Comparison of ENCODE assay signal across 25 cellular contexts in the genomic region with DNA sequence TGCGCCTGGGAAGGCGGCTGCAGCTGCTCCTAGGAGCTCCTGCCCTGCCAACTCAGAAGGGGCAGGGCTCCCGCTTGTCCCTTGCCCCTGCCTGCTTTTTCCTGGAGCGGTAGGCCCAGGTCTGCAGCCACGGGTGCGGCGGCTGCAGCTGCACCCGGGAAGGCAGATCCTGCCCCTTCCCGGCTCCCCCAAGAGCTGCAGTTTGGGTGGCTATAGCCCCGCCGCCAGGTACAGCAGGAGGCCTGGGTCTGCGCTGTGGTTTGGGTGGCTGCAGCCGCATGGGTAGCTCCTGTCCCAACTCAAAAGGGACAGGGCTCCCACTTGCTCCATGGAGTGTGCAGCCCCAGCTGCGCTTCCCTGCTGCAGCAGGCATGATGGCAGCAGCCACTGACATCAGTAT.
"Had no signal": no experiment of that assay in that cellular context is flagged by ENCODE, and none has a peak within 500 bp of the region (broad histone marks: within the 10 kb centered on the region; RNA-seq: fewer than 3 reads in every experiment).

No MANE protein-coding gene starts in this region.

- H3K4me1 ChIP-seq: testis, upper lobe of left lung, upper lobe of right lung, uterus had no signal

- DNase-seq: stimulated activated CD4-positive, alpha-beta T cell treated with anti-CD3 and anti-CD28 coated beads, Interleukin-2, amount 100 ng/mL, for 48 hours; stimulated activated CD4-positive, alpha-beta T cell treated with anti-CD3 and anti-CD28 coated beads, Interleukin-4, amount 100 ng/mL, for 1 hour; stimulated activated CD4-positive, alpha-beta T cell treated with anti-CD3 and anti-CD28 coated beads, Interleukin-4, amount 100 ng/mL, for 24 hours; stimulated activated CD4-positive, alpha-beta T cell treated with anti-CD3 and anti-CD28 coated beads, Interleukin-4, amount 100 ng/mL, for 4 hours; stimulated activated CD8-positive, alpha-beta memory T cell treated with anti-CD3 and anti-CD28 coated beads, Interleukin-4, amount 100 ng/mL, for 48 hours; stimulated activated naive B cell treated with anti-CD40 and anti-IgM and Interleukin-4, amounts not matched to agents 10 μg/mL and 1 μg/mL and 100 μg/mL, for 72 hours; stimulated activated naive CD4-positive, alpha-beta T cell; stimulated activated naive CD4-positive, alpha-beta T cell treated with Interleukin-2 at 50 U/mL for 16 hours; stimulated activated naive CD8-positive, alpha-beta T cell treated with anti-CD3 and anti-CD28 coated beads, Interleukin-15, amount 100 ng/mL, for 72 hours; stimulated activated naive CD8-positive, alpha-beta T cell treated with anti-CD3 and anti-CD28 coated beads, Interleukin-15, Interleukin-2, amounts not matched to agents 100 U/mL and 50 U/mL, for 24 hours; stomach; substantia nigra; testis; thyroid gland; tibial artery; transverse colon; trophoblast cell; upper lobe of right lung; uterus had no signal

- ATAC-seq: stimulated activated memory B cell treated with anti-CD40 and anti-IgM and Interleukin-4, amounts not matched to agents 10 μg/mL and 1 μg/mL and 100 μg/mL, for 72 hours; stimulated activated naive B cell treated with anti-CD40 and anti-IgM and Interleukin-4, amounts not matched to agents 10 μg/mL and 1 μg/mL and 100 μg/mL, for 72 hours; stimulated activated naive CD8-positive, alpha-beta T cell treated with anti-CD3 and anti-CD28 coated beads, Interleukin-15, amount 100 ng/mL, for 72 hours; stimulated activated naive CD8-positive, alpha-beta T cell treated with anti-CD3 and anti-CD28 coated beads, Interleukin-15, Interleukin-2, amounts not matched to agents 100 U/mL and 50 U/mL, for 24 hours had no signal

- H3K36me3 ChIP-seq: stomach, suprapubic skin, thoracic aorta, thyroid gland, tibial artery, tibial nerve, transverse colon, upper lobe of left lung, upper lobe of right lung, uterus, vagina had no signal

- H3K9me3 ChIP-seq: suprapubic skin, testis, thoracic aorta, thyroid gland, transverse colon, upper lobe of left lung, upper lobe of right lung, uterus, vagina had no signal

- H3K27me3 ChIP-seq: suprapubic skin, testis, thyroid gland, tibial artery, tibial nerve, upper lobe of left lung, upper lobe of right lung, uterus, vagina had no signal

- H3K4me3 ChIP-seq: stomach, suprapubic skin, testis, thoracic aorta, thyroid gland, tibial artery, tibial nerve, transverse colon, upper lobe of left lung, upper lobe of right lung, uterus, vagina had no signal

- H3K27ac ChIP-seq: stomach, suprapubic skin, testis, thoracic aorta, thyroid gland, tibial artery, tibial nerve, transverse colon, upper lobe of left lung, upper lobe of right lung, uterus, vagina had no signal
